In genomic region chr6:36432151-36432633, GRCh38 we compare ENCODE assay signal across 16 cellular contexts. TPM values are rescaled to one million over a fixed set of nuclear protein-coding genes. Genes with fewer than 3 reads are reported as not detected.
DNase-seq lines count a peak whose midpoint lies in the region; ATAC-seq and TF ChIP-seq lines count a peak whose summit lies in the region.
"Had no signal": no experiment of that assay in that cellular context is flagged by ENCODE, and none has a peak within 500 bp of the region (broad histone marks: within the 10 kb centered on the region; RNA-seq: fewer than 3 reads in every experiment).

No MANE protein-coding gene starts in this region.

- peak in 1 of 2 experiments; percentile 30; a peak in 1 of 4 replicates for TF ChIP-seq EP300 in SK-N-SH (IDR thresholded peaks at IDR 0.05; ENCODE audit: borderline replicate concordance in 1 of 2, low read depth in 1 of 2, low read length in 1 of 2)

- WGBS in SK-N-SH (ENCODE audit: low lambda C conversion rate) = 67% methylated on average over 4 of the region's 4 CpGs

- H3K36me3 ChIP-seq in SK-N-SH (replicated peaks in 1 of 2; ENCODE audit: control insufficient read depth in 1 of 2, insufficient read depth in 2 of 2, low read length in 1 of 2) = no peaks in the 10 kb centered on the region
- no peaks in the 10 kb centered on the region for H3K36me3 ChIP-seq in left ventricle myocardium inferior
- H3K36me3 ChIP-seq: BE2C, left lung had no signal

- DNase-seq in AG04450 (ENCODE audit: low read depth, low spot score) = no peak
- peak; percentile 28 for DNase-seq in GM13977 (ENCODE audit: low spot score)
- DNase-seq in SK-N-SH = no peak
- peak; percentile 74 for DNase-seq in islet precursor cell
- no peak for DNase-seq in activated CD8-positive, alpha-beta T cell treated with anti-CD3 and anti-CD28 coated beads, Interleukin-2, amount 10 ng/mL, durations not matched to agents 7 days and 5 days
- DNase-seq in left ventricle myocardium inferior = no peak
- DNase-seq: activated CD4-positive, alpha-beta memory T cell treated with anti-CD3 and anti-CD28 coated beads, Interleukin-2, amount 10 ng/mL, durations not matched to agents 7 days and 5 days; BE2C; GOT3; left lung; NCI-H187 treated with DMSO at 0.1 percent for 48 hours; T-helper 1 cell had no signal

- peaks cover 4% of the 10 kb centered on the region; the same call in 1 of the 2 replicates for H3K9me3 ChIP-seq in AG04450 (ENCODE audit: control insufficient read depth, insufficient read depth, low read length)
- no peaks in the 10 kb centered on the region for H3K9me3 ChIP-seq in SK-N-SH
- no peaks in the 10 kb centered on the region for H3K9me3 ChIP-seq in left ventricle myocardium inferior (replicated peaks)
- H3K9me3 ChIP-seq: BE2C, left lung had no signal

- no peaks in the 10 kb centered on the region for H3K36me3 Mint-ChIP-seq in activated CD8-positive, alpha-beta T cell treated with anti-CD3 and anti-CD28 coated beads, Interleukin-2, amount 10 ng/mL, durations not matched to agents 7 days and 5 days (ENCODE audit: low read depth)
- H3K36me3 Mint-ChIP-seq: activated naive CD4-positive, alpha-beta T cell treated with anti-CD3 and anti-CD28 coated beads, Interleukin-2, amount 50 U/mL, for 72 hours had no signal

- no peaks in the 10 kb centered on the region for H3K79me2 ChIP-seq in SK-N-SH (ENCODE audit: insufficient read depth)

- no peak overlapping the region for H3K4me3 ChIP-seq in AG04450 (ENCODE audit: low read depth, low read length)
- no peak overlapping the region for H3K4me3 ChIP-seq in SK-N-SH (ENCODE audit: low read depth in 2 of 2, low read length in 1 of 2)
- no peak overlapping the region for H3K4me3 ChIP-seq in left ventricle myocardium inferior
- H3K4me3 ChIP-seq: left lung had no signal

- peak overlapping the region; percentile 21 for H3K27ac ChIP-seq in AG04450 (ENCODE audit: low read depth, low read length)
- peak overlapping the region; percentile 45 to 65; a peak in 3 of 4 replicates for H3K27ac ChIP-seq in SK-N-SH (ENCODE audit: low read depth in 2 of 2, low read length in 1 of 2)
- H3K27ac ChIP-seq in left ventricle myocardium inferior (replicated peaks) = no peak overlapping the region
- H3K27ac ChIP-seq: left lung had no signal

- no peaks in the 10 kb centered on the region for H3K9me3 Mint-ChIP-seq in activated CD8-positive, alpha-beta T cell treated with anti-CD3 and anti-CD28 coated beads, Interleukin-2, amount 10 ng/mL, durations not matched to agents 7 days and 5 days (ENCODE audit: insufficient read depth)
- H3K9me3 Mint-ChIP-seq: activated CD4-positive, alpha-beta memory T cell treated with anti-CD3 and anti-CD28 coated beads, Interleukin-2, amount 10 ng/mL, durations not matched to agents 7 days and 5 days; activated naive CD4-positive, alpha-beta T cell treated with anti-CD3 and anti-CD28 coated beads, Interleukin-2, amount 50 U/mL, for 72 hours had no signal

- H2AFZ ChIP-seq in SK-N-SH (ENCODE audit: low read depth) = peak overlapping the region; percentile 53

- peaks cover 0 to 4% of the 10 kb centered on the region in 2 experiments; a peak in 1 of 4 replicates for H3K4me1 ChIP-seq in SK-N-SH (ENCODE audit: control insufficient read depth in 1 of 2, insufficient read depth in 2 of 2, low read depth in 1 of 2, low read length in 1 of 2)
- no peaks in the 10 kb centered on the region for H3K4me1 ChIP-seq in left ventricle myocardium inferior
- H3K4me1 ChIP-seq: left lung had no signal

- no peak for ATAC-seq in activated CD8-positive, alpha-beta T cell treated with anti-CD3 and anti-CD28 coated beads, Interleukin-2, amount 10 ng/mL, durations not matched to agents 7 days and 5 days
- ATAC-seq in HG03045 (IDR thresholded peaks at IDR 0.05; ENCODE audit: unreplicated experiment) = no peak
- ATAC-seq in HG02973 (IDR thresholded peaks at IDR 0.05; ENCODE audit: unreplicated experiment) = no peak
- ATAC-seq: activated naive CD4-positive, alpha-beta T cell treated with anti-CD3 and anti-CD28 coated beads, Interleukin-2, amount 50 U/mL, for 72 hours; left lung had no signal

- TF ChIP-seq RAD21 in SK-N-SH (IDR thresholded peaks at IDR 0.05; ENCODE audit: low read length) = no peak

- no peaks in the 10 kb centered on the region for H3K9me2 ChIP-seq in SK-N-SH

- no peak overlapping the region for H3K27ac Mint-ChIP-seq in activated CD8-positive, alpha-beta T cell treated with anti-CD3 and anti-CD28 coated beads, Interleukin-2, amount 10 ng/mL, durations not matched to agents 7 days and 5 days
- H3K27ac Mint-ChIP-seq: activated CD4-positive, alpha-beta memory T cell treated with anti-CD3 and anti-CD28 coated beads, Interleukin-2, amount 10 ng/mL, durations not matched to agents 7 days and 5 days; activated naive CD4-positive, alpha-beta T cell treated with anti-CD3 and anti-CD28 coated beads, Interleukin-2, amount 50 U/mL, for 72 hours had no signal

- no peak overlapping the region for H3K4me3 Mint-ChIP-seq in activated CD8-positive, alpha-beta T cell treated with anti-CD3 and anti-CD28 coated beads, Interleukin-2, amount 10 ng/mL, durations not matched to agents 7 days and 5 days
- H3K4me3 Mint-ChIP-seq: activated CD4-positive, alpha-beta memory T cell treated with anti-CD3 and anti-CD28 coated beads, Interleukin-2, amount 10 ng/mL, durations not matched to agents 7 days and 5 days had no signal

- intact Hi-C loops in left ventricle myocardium inferior (cut with micrococcal nuclease) = no loop called here

- H4K20me1 ChIP-seq in SK-N-SH (ENCODE audit: insufficient read depth) = no peaks in the 10 kb centered on the region

- POLR2A ChIA-PET in AG04450 (lab: Yijun Ruan, JAX) = interaction anchor here (1.0 kb wide), 1 partner anchor 9 kb away, joined by 3 read pairs; no protein-coding TSS in a partner anchor
- POLR2A ChIA-PET in SK-N-SH (lab: Yijun Ruan, JAX) = no interaction called here
- POLR2A ChIA-PET in activated CD8-positive, alpha-beta T cell treated with anti-CD3 and anti-CD28 coated beads, Interleukin-2, amount 10 ng/mL, durations not matched to agents 7 days and 5 days (lab: Charles Lee) = no interaction called here

- H3F3A ChIP-seq in SK-N-SH (replicated peaks; ENCODE audit: insufficient read depth) = peaks cover 37% of the 10 kb centered on the region

- H3K27me3 ChIP-seq in AG04450 (ENCODE audit: control insufficient read depth, insufficient read depth, low read length) (no peaks in the 10 kb centered on the region), SK-N-SH (ENCODE audit: insufficient read depth) (no peaks in the 10 kb centered on the region), left ventricle myocardium inferior (ENCODE audit: low read depth) (no peaks in the 10 kb centered on the region)
- H3K27me3 ChIP-seq: BE2C, left lung had no signal

- CTCF ChIA-PET in AG04450 (lab: Charles Lee) = interaction anchor here (0.5 to 1.5 kb wide), 2 partner anchors 9 to 293 kb away, joined by 3 to 4 read pairs; no protein-coding TSS in a partner anchor
- CTCF ChIA-PET in SK-N-SH (lab: Yijun Ruan, JAX) = interaction anchor here (1.7 kb wide), 1 partner anchor 9 kb away, joined by 5 read pairs; no protein-coding TSS in a partner anchor
- CTCF ChIA-PET in activated CD8-positive, alpha-beta T cell treated with anti-CD3 and anti-CD28 coated beads, Interleukin-2, amount 10 ng/mL, durations not matched to agents 7 days and 5 days (lab: Charles Lee) = interaction anchor here (1.0 to 2.0 kb wide), 2 partner anchors 9 to 18 kb away, joined by 3 to 6 read pairs; no protein-coding TSS in a partner anchor

- H3K27me3 Mint-ChIP-seq in activated CD8-positive, alpha-beta T cell treated with anti-CD3 and anti-CD28 coated beads, Interleukin-2, amount 10 ng/mL, durations not matched to agents 7 days and 5 days (ENCODE audit: low read depth) = peaks cover 4% of the 10 kb centered on the region
- H3K27me3 Mint-ChIP-seq: activated CD4-positive, alpha-beta memory T cell treated with anti-CD3 and anti-CD28 coated beads, Interleukin-2, amount 10 ng/mL, durations not matched to agents 7 days and 5 days had no signal

- in situ Hi-C loops in GM13977 (cut with MboI; ENCODE audit: low pct_unique_long_range_greater_than_20kb, low sequenced_read_pairs, unreplicated experiment) = loop anchor here (10.0 kb wide), 1 partner anchor 163 kb away; the partner anchor contains the start of gene SRSF3

- H3K4me1 Mint-ChIP-seq in activated CD8-positive, alpha-beta T cell treated with anti-CD3 and anti-CD28 coated beads, Interleukin-2, amount 10 ng/mL, durations not matched to agents 7 days and 5 days (ENCODE audit: low read depth) = peaks cover 7% of the 10 kb centered on the region

- TF ChIP-seq CTCF in AG04450 (IDR thresholded peaks at IDR 0.05; ENCODE audit: low read depth, low read length) (no peak), GM13977 (IDR thresholded peaks at IDR 0.05; ENCODE audit: extremely low read depth, insufficient read depth, missing control alignments) (no peak), SK-N-SH (IDR thresholded peaks at IDR 0.05) (no peak), left ventricle myocardium inferior (IDR thresholded peaks at IDR 0.05; ENCODE audit: borderline replicate concordance) (no peak)

- H3K9ac ChIP-seq in SK-N-SH = no peak overlapping the region; the same call in 1 of the 2 replicates

- H3K4me2 ChIP-seq in SK-N-SH = peak overlapping the region; percentile 27; the same call in 1 of the 2 replicates

RNA-seq across cellular contexts. Expression of gene PXT1, which starts 10.5 kb away (rescaled TPM):
- polyA plus RNA-seq in AG04450 (2011; rRNA removed) (not detected in 2 replicates), SK-N-SH (2012; rRNA removed) (not detected in 2 replicates)
- not detected in 2 replicates for polyA minus RNA-seq in AG04450 (2011; rRNA and poly(A)+ RNA removed)
- polyA plus RNA-seq in SK-N-SH (2012; cell fraction: cytosol; rRNA removed) = 0.04 TPM in 1 of 2 replicates, not detected in the other
- polyA plus RNA-seq in SK-N-SH (2012; cell fraction: nucleus; rRNA removed) = 0.04 TPM in 1 of 2 replicates, not detected in the other
- under 1 TPM; 0.16 TPM for total RNA-seq in activated CD8-positive, alpha-beta T cell treated with anti-CD3 and anti-CD28 coated beads, Interleukin-2, amount 10 ng/mL, durations not matched to agents 7 days and 5 days
- total RNA-seq in left ventricle myocardium inferior = not detected
- total RNA-seq: glomerular endothelial cell, left lung had no signal

RNA-seq across cellular contexts. Expression of gene KCTD20, which starts 10.6 kb away (rescaled TPM):
- polyA plus RNA-seq in AG04450 (2011; rRNA removed) (77.1 and 93.3 TPM in 2 replicates), SK-N-SH (2012; rRNA removed) (29.0 and 36.1 TPM in 2 replicates)
- polyA minus RNA-seq in AG04450 (2011; rRNA and poly(A)+ RNA removed) = 68.0 and 87.3 TPM in 2 replicates
- polyA plus RNA-seq in SK-N-SH (2012; cell fraction: cytosol; rRNA removed) = 42.9 and 44.4 TPM in 2 replicates
- 10.2 and 17.5 TPM in 2 replicates for polyA plus RNA-seq in SK-N-SH (2012; cell fraction: nucleus; rRNA removed)
- total RNA-seq in activated CD8-positive, alpha-beta T cell treated with anti-CD3 and anti-CD28 coated beads, Interleukin-2, amount 10 ng/mL, durations not matched to agents 7 days and 5 days = 10 to 100 TPM; 56.5 to 58.9 TPM
- total RNA-seq in left ventricle myocardium inferior = 21.3 TPM

RNA-seq across cellular contexts. Expression of gene ETV7, which starts 44.7 kb away (rescaled TPM):
- polyA plus RNA-seq in AG04450 (2011; rRNA removed) (0.41 and 0.81 TPM in 2 replicates), SK-N-SH (2012; rRNA removed) (0.31 and 0.39 TPM in 2 replicates)
- polyA minus RNA-seq in AG04450 (2011; rRNA and poly(A)+ RNA removed) = 0.56 and 0.78 TPM in 2 replicates
- polyA plus RNA-seq in SK-N-SH (2012; cell fraction: cytosol; rRNA removed) = 0.12 and 0.29 TPM in 2 replicates
- 0.42 and 0.58 TPM in 2 replicates for polyA plus RNA-seq in SK-N-SH (2012; cell fraction: nucleus; rRNA removed)
- total RNA-seq in activated CD8-positive, alpha-beta T cell treated with anti-CD3 and anti-CD28 coated beads, Interleukin-2, amount 10 ng/mL, durations not matched to agents 7 days and 5 days = 1 to 10 TPM; 3.5 to 4.6 TPM
- total RNA-seq in left ventricle myocardium inferior = not detected

Comparison
In these comparisons a context has a peak if more than half of its experiments do, and no peak if none do; other contexts are left out.
1. DNase-seq: peak in GM13977 (single experiment) and islet precursor cell (single experiment); none in AG04450 (single experiment), SK-N-SH (single experiment), activated CD8-positive, alpha-beta T cell treated with anti-CD3 and anti-CD28 coated beads, Interleukin-2, amount 10 ng/mL, durations not matched to agents 7 days and 5 days (single experiment) and left ventricle myocardium inferior (single experiment).